Comparison of ENCODE assay signal across 23 cellular contexts in genomic region chr7:72343991-72344390, GRCh38.
"Had no signal": no experiment of that assay in that cellular context is flagged by ENCODE, and none has a peak within 500 bp of the region (broad histone marks: within the 10 kb centered on the region; RNA-seq: fewer than 3 reads in every experiment).

No MANE protein-coding gene starts in this region.

- DNase-seq: activated CD4-positive, alpha-beta memory T cell treated with anti-CD3 and anti-CD28 coated beads, Interleukin-2, amount 10 ng/mL, durations not matched to agents 7 days and 5 days; activated CD4-positive, alpha-beta T cell treated with anti-CD3 and anti-CD28 coated beads for 1 hour; activated CD4-positive, alpha-beta T cell treated with anti-CD3 and anti-CD28 coated beads, Interleukin-2, amount 10 ng/mL, durations not matched to agents 7 days and 5 days; activated T-cell treated with anti-CD3 and anti-CD28 coated beads, Interleukin-2, amount 50 U/mL, for 48 hours; anterior cingulate cortex; dermis blood vessel endothelial cell; effector CD4-positive, alpha-beta T cell; left lung; lower lobe of right lung; mesenchymal stem cell; natural killer cell; posterior cingulate gyrus; right lobe of liver; stimulated activated CD4-positive, alpha-beta T cell treated with anti-CD3 and anti-CD28 coated beads, Interleukin-2, amount 100 ng/mL, for 48 hours; stimulated activated naive CD8-positive, alpha-beta T cell treated with anti-CD3 and anti-CD28 coated beads, Interleukin-15, Interleukin-2, amounts not matched to agents 100 U/mL and 50 U/mL, for 24 hours; T-helper 2 cell; trophoblast cell had no signal

- H3K27ac ChIP-seq: epithelial cell of prostate, hepatocyte, left lung, lower lobe of right lung, right lobe of liver, thoracic aorta had no signal

- H3K9me3 Mint-ChIP-seq: activated CD4-positive, alpha-beta T cell treated with anti-CD3 and anti-CD28 coated beads, Interleukin-2, amount 10 ng/mL, durations not matched to agents 7 days and 5 days; activated naive CD4-positive, alpha-beta T cell treated with anti-CD3 and anti-CD28 coated beads, Interleukin-2, amount 50 U/mL, for 24 hours; natural killer cell had no signal

- H3K27me3 Mint-ChIP-seq: activated CD4-positive, alpha-beta memory T cell treated with anti-CD3 and anti-CD28 coated beads, Interleukin-2, amount 10 ng/mL, durations not matched to agents 7 days and 5 days; activated CD4-positive, alpha-beta T cell treated with anti-CD3 and anti-CD28 coated beads, Interleukin-2, amount 10 ng/mL, durations not matched to agents 7 days and 5 days had no signal

- ATAC-seq: left lung; lower lobe of right lung; natural killer cell; right lobe of liver; stimulated activated naive CD8-positive, alpha-beta T cell treated with anti-CD3 and anti-CD28 coated beads, Interleukin-15, Interleukin-2, amounts not matched to agents 100 U/mL and 50 U/mL, for 24 hours had no signal

- H3K27me3 ChIP-seq: left lung, right lobe of liver had no signal

- H3K4me1 Mint-ChIP-seq: activated CD4-positive, alpha-beta memory T cell treated with anti-CD3 and anti-CD28 coated beads, Interleukin-2, amount 10 ng/mL, durations not matched to agents 7 days and 5 days; activated CD4-positive, alpha-beta T cell treated with anti-CD3 and anti-CD28 coated beads, Interleukin-2, amount 10 ng/mL, durations not matched to agents 7 days and 5 days; activated naive CD4-positive, alpha-beta T cell treated with anti-CD3 and anti-CD28 coated beads, Interleukin-2, amount 50 U/mL, for 24 hours; central memory CD8-positive, alpha-beta T cell; natural killer cell had no signal

- H3K36me3 Mint-ChIP-seq: activated naive CD4-positive, alpha-beta T cell treated with anti-CD3 and anti-CD28 coated beads, Interleukin-2, amount 50 U/mL, for 24 hours; natural killer cell had no signal

- H3K4me3 ChIP-seq: hepatocyte, left lung, lower lobe of right lung, right lobe of liver, thoracic aorta had no signal

- H3K4me1 ChIP-seq: left lung, lower lobe of right lung, right lobe of liver had no signal

- H3K9me3 ChIP-seq: lower lobe of right lung, right lobe of liver, thoracic aorta had no signal

- H3K4me3 Mint-ChIP-seq: activated CD4-positive, alpha-beta memory T cell treated with anti-CD3 and anti-CD28 coated beads, Interleukin-2, amount 10 ng/mL, durations not matched to agents 7 days and 5 days; activated CD4-positive, alpha-beta T cell treated with anti-CD3 and anti-CD28 coated beads, Interleukin-2, amount 10 ng/mL, durations not matched to agents 7 days and 5 days; activated naive CD4-positive, alpha-beta T cell treated with anti-CD3 and anti-CD28 coated beads, Interleukin-2, amount 50 U/mL, for 24 hours; central memory CD8-positive, alpha-beta T cell; natural killer cell had no signal

- H3K27ac Mint-ChIP-seq: activated CD4-positive, alpha-beta memory T cell treated with anti-CD3 and anti-CD28 coated beads, Interleukin-2, amount 10 ng/mL, durations not matched to agents 7 days and 5 days; activated CD4-positive, alpha-beta T cell treated with anti-CD3 and anti-CD28 coated beads, Interleukin-2, amount 10 ng/mL, durations not matched to agents 7 days and 5 days; activated naive CD4-positive, alpha-beta T cell treated with anti-CD3 and anti-CD28 coated beads, Interleukin-2, amount 50 U/mL, for 24 hours; activated T-helper 2 cell treated with anti-CD3 and anti-CD28 coated beads, Interferon-gamma antibody, Interleukin-2, Interleukin-4, amounts not matched to agents 10 μg/mL and 5 μg/mL and 100 μg/mL, durations not matched to agents 14 hours and 24 hours and 36 hours; natural killer cell had no signal

- H3K36me3 ChIP-seq: left lung, lower lobe of right lung, right lobe of liver, thoracic aorta had no signal
